8 cellular contexts compared by ENCODE assay signal in the genomic region with DNA sequence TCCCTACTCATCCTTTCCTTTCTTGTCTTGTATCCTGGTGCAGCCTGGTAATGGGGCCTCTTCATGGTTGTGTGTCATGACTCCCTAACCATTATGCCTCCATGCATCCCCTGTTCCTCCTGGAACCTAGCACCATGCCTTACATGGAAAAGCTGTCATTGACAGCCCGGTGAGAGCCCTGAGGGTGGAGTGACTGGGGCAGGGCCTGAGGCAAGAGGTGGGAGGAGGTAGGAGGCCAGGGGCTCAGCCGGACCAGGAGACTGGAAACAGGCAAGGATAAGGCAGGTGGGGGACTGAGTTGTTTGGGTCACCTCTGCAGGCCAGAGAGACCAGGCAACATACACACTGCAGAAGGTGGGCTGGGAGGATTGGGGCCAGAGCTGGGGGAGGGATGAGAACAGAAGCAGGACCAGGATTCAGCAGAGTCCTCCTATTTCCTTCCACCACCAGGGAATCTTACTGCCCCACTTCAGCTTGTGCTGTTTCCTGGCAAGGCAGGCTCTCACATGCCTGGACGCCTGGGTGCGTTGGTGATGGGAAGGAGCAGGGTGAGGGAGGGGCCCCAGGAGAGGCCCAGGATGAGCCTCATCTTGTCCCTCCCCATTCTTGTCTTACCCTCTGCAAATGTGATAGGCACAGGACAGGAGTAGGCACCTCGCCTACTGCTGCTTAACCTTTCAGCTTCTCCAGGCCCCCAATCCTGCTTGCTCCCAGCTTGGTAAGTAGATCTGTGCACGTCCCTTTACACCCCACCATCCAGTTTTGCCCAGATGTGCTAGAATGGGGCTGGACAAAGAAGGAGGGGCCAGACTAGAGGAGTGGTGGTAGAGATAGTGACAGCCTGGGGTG. TPM values are rescaled to one million over a fixed set of nuclear protein-coding genes. Genes with fewer than 3 reads are reported as not detected.
DNase-seq lines count a peak whose midpoint lies in the region; ATAC-seq and TF ChIP-seq lines count a peak whose summit lies in the region.

A gene with protein sequence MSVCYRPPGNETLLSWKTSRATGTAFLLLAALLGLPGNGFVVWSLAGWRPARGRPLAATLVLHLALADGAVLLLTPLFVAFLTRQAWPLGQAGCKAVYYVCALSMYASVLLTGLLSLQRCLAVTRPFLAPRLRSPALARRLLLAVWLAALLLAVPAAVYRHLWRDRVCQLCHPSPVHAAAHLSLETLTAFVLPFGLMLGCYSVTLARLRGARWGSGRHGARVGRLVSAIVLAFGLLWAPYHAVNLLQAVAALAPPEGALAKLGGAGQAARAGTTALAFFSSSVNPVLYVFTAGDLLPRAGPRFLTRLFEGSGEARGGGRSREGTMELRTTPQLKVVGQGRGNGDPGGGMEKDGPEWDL (plus strand): TSS at position 603 of the 849 bp plus-strand sequence. CDS start 525 bp downstream, outside the sequence.

- peaks cover 44% of the 10 kb centered on the region for H3K4me1 ChIP-seq in DOHH2 (ENCODE audit: control insufficient read depth, low read length)
- H3K4me1 ChIP-seq in esophagus (ENCODE audit: control insufficient read depth in 2 of 2, insufficient read depth in 2 of 2, low read length in 1 of 2) = peaks cover 6 to 36% of the 10 kb centered on the region in 2 donors
- H3K4me1 ChIP-seq in parathyroid adenoma = peaks cover 7% of the 10 kb centered on the region

- H3K9me3 ChIP-seq in DOHH2 (ENCODE audit: control insufficient read depth, insufficient read depth, low read length) = no peaks in the 10 kb centered on the region
- no peaks in the 10 kb centered on the region for H3K9me3 ChIP-seq in esophagus (ENCODE audit: control insufficient read depth in 2 of 2, insufficient read depth in 1 of 2, low read depth in 1 of 2, low read length in 1 of 2)
- no peaks in the 10 kb centered on the region for H3K9me3 ChIP-seq in parathyroid adenoma (ENCODE audit: control insufficient read depth, low read length)

- no peak within 1 kb of the TSS for H3K9ac ChIP-seq in parathyroid adenoma

- CTCF ChIA-PET in RWPE1 (lab: Yijun Ruan, JAX) = interaction anchor here (0.6 to 2.8 kb wide), 9 partner anchors 9 to 126 kb away, joined by 3 to 12 read pairs (median 6); partner anchors contain the start of gene TINF2

- H3K4me3 ChIP-seq in DOHH2 (ENCODE audit: low read length) (peak within 1 kb of the TSS; percentile 50), esophagus (ENCODE audit: low read depth in 1 of 2, low read length in 2 of 2) (peak within 1 kb of the TSS; percentile 47 to 70), parathyroid adenoma (ENCODE audit: low read depth, low read length) (peak within 1 kb of the TSS; percentile 33)

- H3K79me2 ChIP-seq in DOHH2 (ENCODE audit: control insufficient read depth, low read length) (0 out of 2 replicates have a peak, but pooled peaks cover 2% of the 10 kb centered on the region), parathyroid adenoma (no peaks in the 10 kb centered on the region)

- WGBS in esophagus, 2 donors = 45 to 48% methylated on average over 6 of the region's 6 CpGs

- H3K27me3 ChIP-seq in DOHH2 (ENCODE audit: control insufficient read depth, low read length) (no peaks in the 10 kb centered on the region), esophagus (ENCODE audit: control insufficient read depth in 1 of 2, insufficient read depth in 2 of 2, low read length in 2 of 2) (no peaks in the 10 kb centered on the region), parathyroid adenoma (ENCODE audit: control insufficient read depth, insufficient read depth, low read length) (no peaks in the 10 kb centered on the region)

- H3K4me2 ChIP-seq in DOHH2 (ENCODE audit: low read length) (peak within 1 kb of the TSS; percentile 61), parathyroid adenoma (ENCODE audit: low read length) (peak within 1 kb of the TSS; percentile 69)

- no peak for TF ChIP-seq CTCF in DOHH2 (IDR thresholded peaks at IDR 0.05; ENCODE audit: low read depth, low read length, poor library complexity, severe bottlenecking)
- no peak for TF ChIP-seq CTCF in RWPE1 (conservative IDR thresholded peaks at IDR 0.05; ENCODE audit: low read depth)
- no peak for TF ChIP-seq CTCF in parathyroid adenoma (IDR thresholded peaks at IDR 0.05)

- H3K9me2 ChIP-seq in DOHH2 (replicated peaks; ENCODE audit: control insufficient read depth, low read length) = no peaks in the 10 kb centered on the region

- POLR2A ChIA-PET in RWPE1 (lab: Yijun Ruan, JAX; ENCODE audit: low non-redundant PET) = interaction anchor here (0.7 to 1.2 kb wide), 2 partner anchors 8 to 120 kb away, joined by 3 to 4 read pairs; partner anchors contain the start of genes CBLN3 and KHNYN

- in situ Hi-C loops in G401 (cut with HindIII; ENCODE audit: low sequenced_read_pairs) = no loop called here

- H2AFZ ChIP-seq in parathyroid adenoma = peak within 1 kb of the TSS; percentile 90

- ATAC-seq in HG02642 (IDR thresholded peaks at IDR 0.05; ENCODE audit: poor library complexity, unreplicated experiment) = no peak

- H3K36me3 ChIP-seq in DOHH2 (ENCODE audit: control insufficient read depth, low read length) (peaks cover 73% of the 10 kb centered on the region), esophagus (ENCODE audit: control insufficient read depth in 2 of 2, insufficient read depth in 2 of 2, low read length in 1 of 2) (peaks cover 9 to 25% of the 10 kb centered on the region in 2 donors), parathyroid adenoma (ENCODE audit: control insufficient read depth, insufficient read depth, low read length) (no peaks in the 10 kb centered on the region)

- DNase-seq in RWPE1 (ENCODE audit: low spot score) (peak; percentile 73), DMS53 treated with DMSO at 0.1 percent for 48 hours (lab: John Stamatoyannopoulos, UW; ENCODE audit: unreplicated experiment) (no peak), G401 (ENCODE audit: low spot score) (no peak), DMS153 (lab: John Stamatoyannopoulos, UW) (no peak)

- H3K27ac ChIP-seq in DOHH2 (ENCODE audit: low read depth, low read length) = peak within 1 kb of the TSS; percentile 28
- peak within 1 kb of the TSS; percentile 98 for H3K27ac ChIP-seq in RWPE1
- peak within 1 kb of the TSS; percentile 93 to 94 for H3K27ac ChIP-seq in esophagus (ENCODE audit: low read depth in 2 of 2, low read length in 1 of 2)
- peak within 1 kb of the TSS; percentile 68 for H3K27ac ChIP-seq in parathyroid adenoma

- no peaks in the 10 kb centered on the region for H4K20me1 ChIP-seq in DOHH2 (ENCODE audit: control insufficient read depth, insufficient read depth, low read depth, low read length)

- H3F3A ChIP-seq in DOHH2 (ENCODE audit: control insufficient read depth, insufficient read depth) = peaks cover 10% of the 10 kb centered on the region; the same call in 1 of the 2 replicates

RNA-seq across cellular contexts. Expression of the gene that starts here (rescaled TPM):
- polyA plus RNA-seq in esophagus = 10 to 100 TPM; 11.6 to 30.4 TPM
- 1.8 and 5.4 TPM in 2 replicates for total RNA-seq in G401 (2014; rRNA removed; shearing (Covaris generic))

Comparison
In these comparisons a context has a peak if more than half of its experiments do, and no peak if none do; other contexts are left out.
1. H3K27ac ChIP-seq: peak in every context shown above with its lines; median percentile 98 in RWPE1; 94 in esophagus; 68 in parathyroid adenoma; 28 in DOHH2.